1 cellular context compared by ENCODE assay signal in genomic region chr4:169650227-169650936, GRCh38.
TF ChIP-seq lines count a peak whose summit lies in the region.

No MANE protein-coding gene starts in this region.

TF ChIP-seq in K562, 482 proteins besides CTCF, POLR2A, EP300 and RAD21:
- TF ChIP-seq HDAC2 (IDR thresholded peaks at IDR 0.05) (0 out of 2 replicates have a peak, but pooled peaks have one; percentile 0), ZBTB34 (CRISPR knock-in tag; IDR thresholded peaks at IDR 0.05) (no peak), VEZF1 (CRISPR knock-in tag; IDR thresholded peaks at IDR 0.05) (0 out of 2 replicates have a peak, but pooled peaks have one; percentile 30), ZBTB40 (IDR thresholded peaks at IDR 0.05) (no peak), ZBTB40 (CRISPR knock-in tag; IDR thresholded peaks at IDR 0.05) (no peak), RBM34 (IDR thresholded peaks at IDR 0.05; ENCODE audit: borderline replicate concordance, insufficient read depth, low read length) (no peak), FOSL1 (tag; conservative IDR thresholded peaks at IDR 0.05) (0 out of 2 replicates have a peak, but pooled peaks have one; percentile 10), TAF9B (IDR thresholded peaks at IDR 0.05; ENCODE audit: partially characterized antibody) (peak; percentile 7), GATAD2B (IDR thresholded peaks at IDR 0.05; ENCODE audit: borderline replicate concordance) (0 out of 2 replicates have a peak, but pooled peaks have one; percentile 2), ARID1B (IDR thresholded peaks at IDR 0.05) (0 out of 2 replicates have a peak, but pooled peaks have one; percentile 3), HDAC3 (IDR thresholded peaks at IDR 0.05; ENCODE audit: borderline replicate concordance, partially characterized antibody) (peak; percentile 8), SMARCA4 (IDR thresholded peaks at IDR 0.05) (0 out of 2 replicates have a peak, but pooled peaks have one; percentile 10), ZNF518B (CRISPR knock-in tag; IDR thresholded peaks at IDR 0.05) (no peak)
